14 cellular contexts compared by ENCODE assay signal in genomic region chrX:71302461-71303213, GRCh38. TPM values are rescaled to one million over a fixed set of nuclear protein-coding genes. Genes with fewer than 3 reads are reported as not detected.
A peak's percentile ranks its signal among the peaks of the same experiment; 100 is the strongest.
DNase-seq lines count a peak whose midpoint lies in the region; ATAC-seq and FAIRE-seq lines count a peak whose summit lies in the region.
"Had no signal": no experiment of that assay in that cellular context is flagged by ENCODE, and none has a peak within 500 bp of the region (broad histone marks: within the 10 kb centered on the region; RNA-seq: fewer than 3 reads in every experiment).

No MANE protein-coding gene starts in this region.

- H3K27me3 ChIP-seq in rectal smooth muscle tissue (ENCODE audit: control insufficient read depth, insufficient read depth, low read length), result no peaks in the 10 kb centered on the region
- H3K27me3 ChIP-seq: colonic mucosa, left lung, ovary had no signal

- H3K36me3 ChIP-seq in rectal smooth muscle tissue (ENCODE audit: control insufficient read depth, insufficient read depth, low read length), result peaks cover 7% of the 10 kb centered on the region
- H3K36me3 ChIP-seq: ovary had no signal

- H3K4me3 ChIP-seq in rectal smooth muscle tissue (ENCODE audit: low read length), result peak overlapping the region; percentile 49
- H3K4me3 ChIP-seq: colonic mucosa, left lung had no signal

- H3K4me1 ChIP-seq in rectal smooth muscle tissue (ENCODE audit: control insufficient read depth, insufficient read depth, low read length), result no peaks in the 10 kb centered on the region
- H3K4me1 ChIP-seq: colonic mucosa had no signal

- DNase-seq in HT1080 (ENCODE audit: low read depth) (peak; percentile 45), OCI-M1 (lab: John Stamatoyannopoulos, UW) (peak; percentile 6), dermis blood vessel endothelial cell (peak; percentile 41), middle frontal gyrus (ENCODE audit: extremely low spot score, low spot score) (no peak), RCC 7860 (ENCODE audit: low spot score) (no peak)
- DNase-seq: Calu3; colonic mucosa; foreskin melanocyte; left lung; NCI-H2029 treated with DMSO at 0.1 percent for 48 hours; ovary; stimulated activated naive CD4-positive, alpha-beta T cell had no signal

- no peak overlapping the region for H3K9ac ChIP-seq in rectal smooth muscle tissue (ENCODE audit: low read length)

- FAIRE-seq in RCC 7860 (lab: Jason Lieb, UNC), result no peak

- peak overlapping the region; percentile 74 for H3K27ac ChIP-seq in rectal smooth muscle tissue (ENCODE audit: low read depth, low read length)
- H3K27ac ChIP-seq: colonic mucosa, left lung had no signal

- ATAC-seq in HG03196 (IDR thresholded peaks at IDR 0.05; ENCODE audit: unreplicated experiment), result no peak
- ATAC-seq: left lung had no signal

RNA-seq across cellular contexts. Expression of gene ITGB1BP2, which starts 1.1 kb away (rescaled TPM):
- total RNA-seq in HT1080 (2014; rRNA removed; shearing (Covaris generic)), result 0.97 and 1.00 TPM in 2 replicates
- 0.10 and 0.31 TPM in 2 replicates for polyA plus RNA-seq in HT1080 (2015; cell fraction: cytosol; rRNA removed)
- 3.8 and 4.5 TPM in 2 replicates for polyA plus RNA-seq in HT1080 (2015; cell fraction: nucleus; rRNA removed)
- total RNA-seq in dermis blood vessel endothelial cell, result 1.3 and 2.0 TPM in 2 replicates

RNA-seq across cellular contexts. Expression of gene NONO, which starts 19.2 kb away (rescaled TPM):
- total RNA-seq in HT1080 (2014; rRNA removed; shearing (Covaris generic)), result 469 and 520 TPM in 2 replicates
- 330 and 368 TPM in 2 replicates for polyA plus RNA-seq in HT1080 (2015; cell fraction: cytosol; rRNA removed)
- 671 and 721 TPM in 2 replicates for polyA plus RNA-seq in HT1080 (2015; cell fraction: nucleus; rRNA removed)
- 445 and 525 TPM in 2 replicates for total RNA-seq in dermis blood vessel endothelial cell

RNA-seq across cellular contexts. Expression of gene ZMYM3, which starts 48.7 kb away (rescaled TPM):
- 17.8 and 23.8 TPM in 2 replicates for total RNA-seq in HT1080 (2014; rRNA removed; shearing (Covaris generic))
- 11.9 and 14.0 TPM in 2 replicates for polyA plus RNA-seq in HT1080 (2015; cell fraction: cytosol; rRNA removed)
- 40.0 and 48.6 TPM in 2 replicates for polyA plus RNA-seq in HT1080 (2015; cell fraction: nucleus; rRNA removed)
- total RNA-seq in dermis blood vessel endothelial cell, result 13.8 and 25.9 TPM in 2 replicates

Comparison
In these comparisons a context has a peak if more than half of its experiments do, and no peak if none do; other contexts are left out.
1. DNase-seq: peak in HT1080 (single experiment), OCI-M1 (single experiment) and dermis blood vessel endothelial cell (single experiment); none in middle frontal gyrus (single experiment) and RCC 7860 (single experiment).